Comparison of ENCODE assay signal across 1 cellular context in the genomic region with DNA sequence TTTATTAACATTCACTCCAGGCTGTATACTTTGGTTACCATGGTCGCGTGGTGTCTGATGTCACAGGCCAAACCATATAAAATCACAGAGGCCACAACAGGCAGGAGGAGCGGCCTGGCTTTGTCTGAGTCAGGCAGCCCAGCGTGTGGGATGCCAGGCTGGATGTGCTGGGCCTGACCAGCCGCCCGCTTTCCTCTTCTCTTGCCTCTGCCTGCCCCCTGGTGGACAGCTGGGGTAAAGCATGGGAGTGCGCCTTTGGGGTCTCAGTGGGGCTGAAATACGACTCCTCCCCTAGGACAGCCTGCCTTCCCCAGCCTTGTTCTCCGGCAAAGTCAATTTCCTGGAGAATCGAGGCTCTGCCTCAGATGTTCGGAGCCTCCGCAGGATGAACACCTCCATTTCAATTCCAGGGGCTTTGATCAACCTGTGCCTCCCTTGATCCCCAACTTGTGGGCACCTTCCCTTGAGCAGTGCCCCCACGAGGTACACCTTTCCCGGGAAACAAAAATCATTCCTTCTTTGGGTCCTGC.
TF ChIP-seq lines count a peak whose summit lies in the region.

No MANE protein-coding gene starts in this region.

TF ChIP-seq in HepG2, 621 proteins besides CTCF, POLR2A, EP300 and RAD21 (continued from another document and continues in another):
- TF ChIP-seq ZNF615 (CRISPR knock-in tag; IDR thresholded peaks at IDR 0.05; ENCODE audit: borderline replicate concordance) (no peak), ZNF501 (CRISPR knock-in tag; IDR thresholded peaks at IDR 0.05) (no peak), KDM3A (CRISPR knock-in tag; IDR thresholded peaks at IDR 0.05; ENCODE audit: low read depth) (peak; percentile 50; the same call in 1 of the 2 replicates), ZKSCAN1 (IDR thresholded peaks at IDR 0.05; ENCODE audit: low read length) (no peak), ZSCAN30 (CRISPR knock-in tag; IDR thresholded peaks at IDR 0.05) (no peak), ZNF788 (CRISPR knock-in tag; IDR thresholded peaks at IDR 0.05; ENCODE audit: borderline replicate concordance) (no peak; the same call in 1 of the 2 replicates), ZNF879 (CRISPR knock-in tag; IDR thresholded peaks at IDR 0.05) (no peak), MED13 (CRISPR knock-in tag; IDR thresholded peaks at IDR 0.05) (no peak), ZNF205 (CRISPR knock-in tag; IDR thresholded peaks at IDR 0.05) (peak; percentile 59; the same call in 1 of the 2 replicates), ZBTB2 (CRISPR knock-in tag; IDR thresholded peaks at IDR 0.05; ENCODE audit: low read depth) (no peak), ZNF619 (CRISPR knock-in tag; IDR thresholded peaks at IDR 0.05) (peak; percentile 71; the same call in 1 of the 2 replicates), ELK4 (CRISPR knock-in tag; IDR thresholded peaks at IDR 0.05; ENCODE audit: borderline replicate concordance) (no peak), ZNF574 (CRISPR knock-in tag; IDR thresholded peaks at IDR 0.05) (0 out of 2 replicates have a peak, but pooled peaks have one; percentile 36), SMC3 (IDR thresholded peaks at IDR 0.05; ENCODE audit: low read length) (peak; percentile 89), ZNF768 (CRISPR knock-in tag; IDR thresholded peaks at IDR 0.05) (peak; percentile 81), TBL1XR1 (IDR thresholded peaks at IDR 0.05; ENCODE audit: borderline replicate concordance, low read length, partially characterized antibody) (no peak), HDAC2 (CRISPR knock-in tag; IDR thresholded peaks at IDR 0.05) (peak; percentile 38; the same call in 1 of the 2 replicates), ZNF232 (CRISPR knock-in tag; IDR thresholded peaks at IDR 0.05; ENCODE audit: borderline replicate concordance) (no peak), CBX5 (CRISPR knock-in tag; IDR thresholded peaks at IDR 0.05; ENCODE audit: borderline replicate concordance) (peak; percentile 84; the same call in 1 of the 2 replicates), STAT5B (CRISPR knock-in tag; IDR thresholded peaks at IDR 0.05) (no peak), MXD1 (CRISPR knock-in tag; IDR thresholded peaks at IDR 0.05) (no peak), FOXK1 (CRISPR knock-in tag; IDR thresholded peaks at IDR 0.05; ENCODE audit: borderline replicate concordance, low read depth) (peak; percentile 54; the same call in 1 of the 2 replicates), ZFX (CRISPR knock-in tag; IDR thresholded peaks at IDR 0.05; ENCODE audit: low read depth) (peak; percentile 49; the same call in 1 of the 2 replicates), RXRA (CRISPR knock-in tag; IDR thresholded peaks at IDR 0.05) (0 out of 2 replicates have a peak, but pooled peaks have one; percentile 19), SMARCC2 (IDR thresholded peaks at IDR 0.05) (no peak), ZNF614 (CRISPR knock-in tag; IDR thresholded peaks at IDR 0.05; ENCODE audit: borderline replicate concordance) (peak; percentile 71; the same call in 1 of the 2 replicates), ZNF746 (CRISPR knock-in tag; IDR thresholded peaks at IDR 0.05) (no peak), SMAD3 (CRISPR knock-in tag; IDR thresholded peaks at IDR 0.05) (peak; percentile 78), ARID3A (IDR thresholded peaks at IDR 0.05; ENCODE audit: low read depth, low read length) (peak; percentile 56; the same call in 1 of the 2 replicates), MTERF4 (CRISPR knock-in tag; IDR thresholded peaks at IDR 0.05) (no peak), ZNF616 (CRISPR knock-in tag; IDR thresholded peaks at IDR 0.05; ENCODE audit: low read depth) (no peak), KDM4B (CRISPR knock-in tag; IDR thresholded peaks at IDR 0.05) (peak; percentile 91)
- TF ChIP-seq, protein P1, sequence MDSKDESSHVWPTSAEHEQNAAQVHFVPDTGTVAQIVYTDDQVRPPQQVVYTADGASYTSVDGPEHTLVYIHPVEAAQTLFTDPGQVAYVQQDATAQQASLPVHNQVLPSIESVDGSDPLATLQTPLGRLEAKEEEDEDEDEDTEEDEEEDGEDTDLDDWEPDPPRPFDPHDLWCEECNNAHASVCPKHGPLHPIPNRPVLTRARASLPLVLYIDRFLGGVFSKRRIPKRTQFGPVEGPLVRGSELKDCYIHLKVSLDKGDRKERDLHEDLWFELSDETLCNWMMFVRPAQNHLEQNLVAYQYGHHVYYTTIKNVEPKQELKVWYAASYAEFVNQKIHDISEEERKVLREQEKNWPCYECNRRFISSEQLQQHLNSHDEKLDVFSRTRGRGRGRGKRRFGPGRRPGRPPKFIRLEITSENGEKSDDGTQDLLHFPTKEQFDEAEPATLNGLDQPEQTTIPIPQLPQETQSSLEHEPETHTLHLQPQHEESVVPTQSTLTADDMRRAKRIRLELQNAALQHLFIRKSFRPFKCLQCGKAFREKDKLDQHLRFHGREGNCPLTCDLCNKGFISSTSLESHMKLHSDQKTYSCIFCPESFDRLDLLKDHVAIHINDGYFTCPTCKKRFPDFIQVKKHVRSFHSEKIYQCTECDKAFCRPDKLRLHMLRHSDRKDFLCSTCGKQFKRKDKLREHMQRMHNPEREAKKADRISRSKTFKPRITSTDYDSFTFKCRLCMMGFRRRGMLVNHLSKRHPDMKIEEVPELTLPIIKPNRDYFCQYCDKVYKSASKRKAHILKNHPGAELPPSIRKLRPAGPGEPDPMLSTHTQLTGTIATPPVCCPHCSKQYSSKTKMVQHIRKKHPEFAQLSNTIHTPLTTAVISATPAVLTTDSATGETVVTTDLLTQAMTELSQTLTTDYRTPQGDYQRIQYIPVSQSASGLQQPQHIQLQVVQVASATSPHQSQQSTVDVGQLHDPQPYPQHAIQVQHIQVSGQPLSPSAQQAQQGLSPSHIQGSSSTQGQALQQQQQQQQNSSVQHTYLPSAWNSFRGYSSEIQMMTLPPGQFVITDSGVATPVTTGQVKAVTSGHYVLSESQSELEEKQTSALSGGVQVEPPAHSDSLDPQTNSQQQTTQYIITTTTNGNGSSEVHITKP (CRISPR knock-in tag; IDR thresholded peaks at IDR 0.05; ENCODE audit: low read depth), result 0 out of 2 replicates have a peak, but pooled peaks have one; percentile 19
- TF ChIP-seq, protein P2, sequence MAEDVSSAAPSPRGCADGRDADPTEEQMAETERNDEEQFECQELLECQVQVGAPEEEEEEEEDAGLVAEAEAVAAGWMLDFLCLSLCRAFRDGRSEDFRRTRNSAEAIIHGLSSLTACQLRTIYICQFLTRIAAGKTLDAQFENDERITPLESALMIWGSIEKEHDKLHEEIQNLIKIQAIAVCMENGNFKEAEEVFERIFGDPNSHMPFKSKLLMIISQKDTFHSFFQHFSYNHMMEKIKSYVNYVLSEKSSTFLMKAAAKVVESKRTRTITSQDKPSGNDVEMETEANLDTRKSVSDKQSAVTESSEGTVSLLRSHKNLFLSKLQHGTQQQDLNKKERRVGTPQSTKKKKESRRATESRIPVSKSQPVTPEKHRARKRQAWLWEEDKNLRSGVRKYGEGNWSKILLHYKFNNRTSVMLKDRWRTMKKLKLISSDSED (CRISPR knock-in tag; IDR thresholded peaks at IDR 0.05), result no peak
- TF ChIP-seq, protein P3, sequence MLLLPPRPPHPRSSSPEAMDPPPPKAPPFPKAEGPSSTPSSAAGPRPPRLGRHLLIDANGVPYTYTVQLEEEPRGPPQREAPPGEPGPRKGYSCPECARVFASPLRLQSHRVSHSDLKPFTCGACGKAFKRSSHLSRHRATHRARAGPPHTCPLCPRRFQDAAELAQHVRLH (CRISPR knock-in tag; IDR thresholded peaks at IDR 0.05; ENCODE audit: borderline replicate concordance, low read depth), result peak; percentile 63; the same call in 1 of the 2 replicates
- TF ChIP-seq, protein P4, sequence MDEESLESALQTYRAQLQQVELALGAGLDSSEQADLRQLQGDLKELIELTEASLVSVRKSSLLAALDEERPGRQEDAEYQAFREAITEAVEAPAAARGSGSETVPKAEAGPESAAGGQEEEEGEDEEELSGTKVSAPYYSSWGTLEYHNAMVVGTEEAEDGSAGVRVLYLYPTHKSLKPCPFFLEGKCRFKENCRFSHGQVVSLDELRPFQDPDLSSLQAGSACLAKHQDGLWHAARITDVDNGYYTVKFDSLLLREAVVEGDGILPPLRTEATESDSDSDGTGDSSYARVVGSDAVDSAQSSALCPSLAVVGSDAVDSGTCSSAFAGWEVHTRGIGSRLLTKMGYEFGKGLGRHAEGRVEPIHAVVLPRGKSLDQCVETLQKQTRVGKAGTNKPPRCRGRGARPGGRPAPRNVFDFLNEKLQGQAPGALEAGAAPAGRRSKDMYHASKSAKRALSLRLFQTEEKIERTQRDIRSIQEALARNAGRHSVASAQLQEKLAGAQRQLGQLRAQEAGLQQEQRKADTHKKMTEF (CRISPR knock-in tag; IDR thresholded peaks at IDR 0.05), result peak; percentile 74
- TF ChIP-seq, protein P5, sequence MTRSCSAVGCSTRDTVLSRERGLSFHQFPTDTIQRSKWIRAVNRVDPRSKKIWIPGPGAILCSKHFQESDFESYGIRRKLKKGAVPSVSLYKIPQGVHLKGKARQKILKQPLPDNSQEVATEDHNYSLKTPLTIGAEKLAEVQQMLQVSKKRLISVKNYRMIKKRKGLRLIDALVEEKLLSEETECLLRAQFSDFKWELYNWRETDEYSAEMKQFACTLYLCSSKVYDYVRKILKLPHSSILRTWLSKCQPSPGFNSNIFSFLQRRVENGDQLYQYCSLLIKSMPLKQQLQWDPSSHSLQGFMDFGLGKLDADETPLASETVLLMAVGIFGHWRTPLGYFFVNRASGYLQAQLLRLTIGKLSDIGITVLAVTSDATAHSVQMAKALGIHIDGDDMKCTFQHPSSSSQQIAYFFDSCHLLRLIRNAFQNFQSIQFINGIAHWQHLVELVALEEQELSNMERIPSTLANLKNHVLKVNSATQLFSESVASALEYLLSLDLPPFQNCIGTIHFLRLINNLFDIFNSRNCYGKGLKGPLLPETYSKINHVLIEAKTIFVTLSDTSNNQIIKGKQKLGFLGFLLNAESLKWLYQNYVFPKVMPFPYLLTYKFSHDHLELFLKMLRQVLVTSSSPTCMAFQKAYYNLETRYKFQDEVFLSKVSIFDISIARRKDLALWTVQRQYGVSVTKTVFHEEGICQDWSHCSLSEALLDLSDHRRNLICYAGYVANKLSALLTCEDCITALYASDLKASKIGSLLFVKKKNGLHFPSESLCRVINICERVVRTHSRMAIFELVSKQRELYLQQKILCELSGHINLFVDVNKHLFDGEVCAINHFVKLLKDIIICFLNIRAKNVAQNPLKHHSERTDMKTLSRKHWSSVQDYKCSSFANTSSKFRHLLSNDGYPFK (CRISPR knock-in tag; IDR thresholded peaks at IDR 0.05; ENCODE audit: borderline replicate concordance), result peak; percentile 39; the same call in 1 of the 2 replicates
